In genomic region chr3:124924741-124925140, GRCh38 we compare ENCODE assay signal across 34 cellular contexts. TPM values are rescaled to one million over a fixed set of nuclear protein-coding genes. Genes with fewer than 3 reads are reported as not detected.
"Had no signal": no experiment of that assay in that cellular context is flagged by ENCODE, and none has a peak within 500 bp of the region (broad histone marks: within the 10 kb centered on the region; RNA-seq: fewer than 3 reads in every experiment).

No MANE protein-coding gene starts in this region.

- H3K4me3 Mint-ChIP-seq: mesothelial cell of epicardium; naive B cell; natural killer cell; nephron progenitor cell; neural progenitor cell; stimulated activated memory B cell treated with anti-CD40 and anti-IgM and Interleukin-4, amounts not matched to agents 10 μg/mL and 1 μg/mL and 100 μg/mL, for 72 hours; stimulated activated naive CD8-positive, alpha-beta T cell treated with anti-CD3 and anti-CD28 coated beads, Interleukin-15, amount 100 ng/mL, for 72 hours had no signal

- H3K9me3 Mint-ChIP-seq: mesothelial cell of epicardium; naive B cell; natural killer cell; nephron progenitor cell; neural progenitor cell; stimulated activated memory B cell treated with anti-CD40 and anti-IgM and Interleukin-4, amounts not matched to agents 10 μg/mL and 1 μg/mL and 100 μg/mL, for 72 hours; stimulated activated naive CD8-positive, alpha-beta T cell treated with anti-CD3 and anti-CD28 coated beads, Interleukin-15, amount 100 ng/mL, for 72 hours had no signal

- H3K36me3 Mint-ChIP-seq: mesothelial cell of epicardium; naive B cell; natural killer cell; neural progenitor cell; stimulated activated memory B cell treated with anti-CD40 and anti-IgM and Interleukin-4, amounts not matched to agents 10 μg/mL and 1 μg/mL and 100 μg/mL, for 72 hours had no signal

- H3K4me3 ChIP-seq: hepatocyte, left ventricle myocardium inferior, lung, neural progenitor cell, right atrium auricular region, right lobe of liver, smooth muscle cell, transverse colon, upper lobe of left lung, vagina had no signal

- ATAC-seq: natural killer cell; right lobe of liver; stimulated activated memory B cell treated with anti-CD40 and anti-IgM and Interleukin-4, amounts not matched to agents 10 μg/mL and 1 μg/mL and 100 μg/mL, for 72 hours; stimulated activated naive CD8-positive, alpha-beta T cell treated with anti-CD3 and anti-CD28 coated beads, Interleukin-15, amount 100 ng/mL, for 72 hours had no signal

- DNase-seq: kidney; left ventricle myocardium inferior; mesendoderm; naive B cell; natural killer cell; nephron progenitor cell; occipital lobe; right lobe of liver; stimulated activated CD4-positive, alpha-beta T cell treated with anti-CD3 and anti-CD28 coated beads, Interleukin-1b, Interleukin-23, amount 100 ng/mL, for 48 hours; stimulated activated CD4-positive, alpha-beta T cell treated with anti-CD3 and anti-CD28 coated beads, Interleukin-2, amount 100 ng/mL, for 48 hours; stimulated activated CD4-positive, alpha-beta T cell treated with anti-CD3 and anti-CD28 coated beads, Interleukin-4, amount 100 ng/mL, for 4 hours; stimulated activated CD8-positive, alpha-beta memory T cell treated with anti-CD3 and anti-CD28 coated beads, Interleukin-4, amount 100 ng/mL, for 48 hours; stimulated activated naive CD4-positive, alpha-beta T cell treated with Interleukin-2 at 50 U/mL for 16 hours; stimulated activated naive CD8-positive, alpha-beta T cell treated with anti-CD3 and anti-CD28 coated beads, Interleukin-15, amount 100 ng/mL, for 72 hours; substantia nigra; transverse colon; upper lobe of left lung had no signal

- H3K27ac Mint-ChIP-seq: mesothelial cell of epicardium; naive B cell; natural killer cell; nephron progenitor cell; neural progenitor cell; progenitor cell of endocrine pancreas; stimulated activated memory B cell treated with anti-CD40 and anti-IgM and Interleukin-4, amounts not matched to agents 10 μg/mL and 1 μg/mL and 100 μg/mL, for 72 hours; stimulated activated naive CD8-positive, alpha-beta T cell treated with anti-CD3 and anti-CD28 coated beads, Interleukin-15, amount 100 ng/mL, for 72 hours had no signal

- H3K27me3 ChIP-seq: hepatocyte, neural progenitor cell, neutrophil, right atrium auricular region, right lobe of liver, transverse colon, upper lobe of left lung, vagina had no signal

- H3K9me3 ChIP-seq: left ventricle myocardium inferior, neutrophil, right atrium auricular region, right lobe of liver, transverse colon, upper lobe of left lung, vagina had no signal

- H3K36me3 ChIP-seq: left ventricle myocardium inferior, neural progenitor cell, neutrophil, right atrium auricular region, right lobe of liver, upper lobe of left lung, vagina had no signal

- H3K4me1 Mint-ChIP-seq: naive B cell; natural killer cell; nephron progenitor cell; stimulated activated memory B cell treated with anti-CD40 and anti-IgM and Interleukin-4, amounts not matched to agents 10 μg/mL and 1 μg/mL and 100 μg/mL, for 72 hours had no signal

- H3K27ac ChIP-seq: hepatocyte, left ventricle myocardium inferior, neural progenitor cell, neutrophil, right atrium auricular region, right lobe of liver, transverse colon, upper lobe of left lung, vagina had no signal

- FAIRE-seq: kidney had no signal

- H3K4me1 ChIP-seq: neural progenitor cell, upper lobe of left lung, vagina had no signal

- H3K27me3 Mint-ChIP-seq: progenitor cell of endocrine pancreas had no signal

RNA-seq across cellular contexts. Expression of gene MUC13, which starts 9.8 kb away (rescaled TPM):
- total RNA-seq: lower leg skin, mesothelial cell of epicardium, occipital lobe, osteocyte, progenitor cell of endocrine pancreas, pulmonary artery endothelial cell, renal cortical epithelial cell, right atrium auricular region, skeletal muscle tissue, temporal lobe, urinary bladder, vagina had no signal
- polyA plus RNA-seq: smooth muscle cell, urinary bladder had no signal
